In the genomic region with DNA sequence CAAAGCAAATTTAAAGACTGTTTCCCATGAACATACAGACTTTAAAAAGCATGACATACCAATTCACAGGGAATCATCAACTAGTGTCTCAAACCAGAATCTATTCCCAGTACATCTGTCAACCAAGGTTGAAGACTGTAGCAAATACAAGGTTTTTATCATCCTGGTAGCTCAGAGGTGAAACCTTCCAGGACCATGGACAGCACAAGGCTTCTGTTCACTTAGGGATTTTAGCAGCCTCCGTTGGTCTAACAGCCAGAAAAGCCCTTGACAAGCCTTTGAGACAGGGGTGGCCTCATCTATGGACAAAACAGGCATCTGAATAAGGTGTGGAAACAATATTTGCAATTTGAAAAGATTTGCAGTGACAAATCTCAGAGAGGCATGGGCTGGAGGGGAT, we compare ENCODE assay signal across 13 cellular contexts.
A peak's percentile ranks its signal among the peaks of the same experiment; 100 is the strongest.
DNase-seq lines count a peak whose midpoint lies in the region; ATAC-seq, FAIRE-seq and TF ChIP-seq lines count a peak whose summit lies in the region.
"Had no signal": no experiment of that assay in that cellular context is flagged by ENCODE, and none has a peak within 500 bp of the region (broad histone marks: within the 10 kb centered on the region; RNA-seq: fewer than 3 reads in every experiment).

No MANE protein-coding gene starts in this region.

- H3K4me1 ChIP-seq in A549 = no peaks in the 10 kb centered on the region
- no peaks in the 10 kb centered on the region for H3K4me1 ChIP-seq in naive thymus-derived CD4-positive, alpha-beta T cell (ENCODE audit: control insufficient read depth in 2 of 2, insufficient read depth in 2 of 2, low read length in 2 of 2)

- TF ChIP-seq RAD21 in A549 (conservative IDR thresholded peaks at IDR 0.05 in 1 of 2, IDR thresholded peaks at IDR 0.05 in 1 of 2) = no peak

- H3K9me3 Mint-ChIP-seq in naive thymus-derived CD4-positive, alpha-beta T cell = peaks cover 0 to 4% (median 0%) of the 10 kb centered on the region in 11 donors
- H3K9me3 Mint-ChIP-seq: immature natural killer cell had no signal

- H3K27me3 ChIP-seq in naive thymus-derived CD4-positive, alpha-beta T cell (ENCODE audit: control insufficient read depth in 2 of 2, insufficient read depth in 2 of 2, low read length in 2 of 2) = no peaks in the 10 kb centered on the region

- ATAC-seq in A549 (no peak), GM21576 (IDR thresholded peaks at IDR 0.05; ENCODE audit: unreplicated experiment) (no peak), HG02870 (IDR thresholded peaks at IDR 0.05; ENCODE audit: unreplicated experiment) (no peak)
- no peak for ATAC-seq in naive thymus-derived CD4-positive, alpha-beta T cell

- no peak for TF ChIP-seq POLR2A in A549 (IDR thresholded peaks at IDR 0.05; ENCODE audit: low read length)

- POLR2A ChIA-PET in A549 (lab: Yijun Ruan, JAX) = no interaction called here
- POLR2A ChIA-PET in naive thymus-derived CD4-positive, alpha-beta T cell (lab: Charles Lee) = no interaction called here

- no peaks in the 10 kb centered on the region for H3K9me3 ChIP-seq in A549
- H3K9me3 ChIP-seq in naive thymus-derived CD4-positive, alpha-beta T cell (ENCODE audit: control insufficient read depth in 2 of 3, low read length in 3 of 3) = no peaks in the 10 kb centered on the region

- no peak overlapping the region for H3K4me3 Mint-ChIP-seq in naive thymus-derived CD4-positive, alpha-beta T cell
- H3K4me3 Mint-ChIP-seq: immature natural killer cell had no signal

- H3K27ac ChIP-seq in A549 = no peak overlapping the region
- no peak overlapping the region for H3K27ac ChIP-seq in naive thymus-derived CD4-positive, alpha-beta T cell (ENCODE audit: low read depth, low read length)
- H3K27ac ChIP-seq: KMS-11 had no signal

- no peak for TF ChIP-seq EP300 in A549 (IDR thresholded peaks at IDR 0.05)

- H3K36me3 Mint-ChIP-seq in naive thymus-derived CD4-positive, alpha-beta T cell = no peaks in the 10 kb centered on the region
- H3K36me3 Mint-ChIP-seq: immature natural killer cell had no signal

- no peaks in the 10 kb centered on the region for H3K36me3 ChIP-seq in naive thymus-derived CD4-positive, alpha-beta T cell (ENCODE audit: control insufficient read depth in 2 of 3, insufficient read depth in 3 of 3, low read length in 3 of 3)

- H3K4me2 ChIP-seq in A549 = no peak overlapping the region
- H3K4me2 ChIP-seq: KMS-11 had no signal

- no peaks in the 10 kb centered on the region for H3K4me1 Mint-ChIP-seq in naive thymus-derived CD4-positive, alpha-beta T cell
- H3K4me1 Mint-ChIP-seq: immature natural killer cell had no signal

- FAIRE-seq in A549 (lab: Jason Lieb, UNC) = no peak

- DNase-seq in A549 (ENCODE audit: low read depth in 1 of 2, low spot score in 1 of 2) (peak in 1 of 2 experiments; percentile 8), HFF-Myc (ENCODE audit: extremely low read depth, low read depth) (peak; percentile 15), SW480 (ENCODE audit: low spot score) (peak; percentile 20), glomerular visceral epithelial cell (ENCODE audit: extremely low spot score) (peak; percentile 10), hepatic stellate cell (ENCODE audit: low spot score) (no peak)
- no peak for DNase-seq in naive thymus-derived CD4-positive, alpha-beta T cell
- DNase-seq: activated gamma-delta T cell treated with Interleukin-2 at 50 U/mL for 16 hours, cerebellar nuclear complex, immature natural killer cell, retina had no signal

- WGBS in A549 (ENCODE audit: missing lambda C conversion rate) = 0% methylated on average over 1 of the region's 1 CpG

- H3K27me3 Mint-ChIP-seq in naive thymus-derived CD4-positive, alpha-beta T cell = peaks cover 0 to 3% (median under 1%) of the 10 kb centered on the region in 5 donors

- CTCF ChIA-PET in A549 (lab: Yijun Ruan, JAX) = interaction anchor here (2.8 kb wide), 1 partner anchor 69 kb away, joined by 12 read pairs; no protein-coding TSS in a partner anchor
- CTCF ChIA-PET in naive thymus-derived CD4-positive, alpha-beta T cell (lab: Charles Lee) = no interaction called here

- no peak overlapping the region for H3K4me3 ChIP-seq in A549
- H3K4me3 ChIP-seq in HFF-Myc (replicated peaks; ENCODE audit: low read depth, low read length) = no peak overlapping the region
- H3K4me3 ChIP-seq in naive thymus-derived CD4-positive, alpha-beta T cell (ENCODE audit: low read length) = no peak overlapping the region

- TF ChIP-seq CTCF in A549 (IDR thresholded peaks at IDR 0.05) (no peak), HFF-Myc (IDR thresholded peaks at IDR 0.05; ENCODE audit: low read depth, low read length, missing control alignments) (no peak)

- no peak overlapping the region for H3K27ac Mint-ChIP-seq in naive thymus-derived CD4-positive, alpha-beta T cell
- H3K27ac Mint-ChIP-seq: immature natural killer cell had no signal

- intact Hi-C loops in naive thymus-derived CD4-positive, alpha-beta T cell (cut with micrococcal nuclease) = no loop called here

TF ChIP-seq in A549, 52 proteins besides CTCF, POLR2A, EP300 and RAD21:
- peak; percentile 62; the same call in 1 of the 2 replicates for TF ChIP-seq EHMT2 (IDR thresholded peaks at IDR 0.05; ENCODE audit: low read depth)
- no peak for TF ChIP-seq NPAS2 (CRISPR knock-in tag; IDR thresholded peaks at IDR 0.05; ENCODE audit: borderline replicate concordance)
- TF ChIP-seq, protein P1, sequence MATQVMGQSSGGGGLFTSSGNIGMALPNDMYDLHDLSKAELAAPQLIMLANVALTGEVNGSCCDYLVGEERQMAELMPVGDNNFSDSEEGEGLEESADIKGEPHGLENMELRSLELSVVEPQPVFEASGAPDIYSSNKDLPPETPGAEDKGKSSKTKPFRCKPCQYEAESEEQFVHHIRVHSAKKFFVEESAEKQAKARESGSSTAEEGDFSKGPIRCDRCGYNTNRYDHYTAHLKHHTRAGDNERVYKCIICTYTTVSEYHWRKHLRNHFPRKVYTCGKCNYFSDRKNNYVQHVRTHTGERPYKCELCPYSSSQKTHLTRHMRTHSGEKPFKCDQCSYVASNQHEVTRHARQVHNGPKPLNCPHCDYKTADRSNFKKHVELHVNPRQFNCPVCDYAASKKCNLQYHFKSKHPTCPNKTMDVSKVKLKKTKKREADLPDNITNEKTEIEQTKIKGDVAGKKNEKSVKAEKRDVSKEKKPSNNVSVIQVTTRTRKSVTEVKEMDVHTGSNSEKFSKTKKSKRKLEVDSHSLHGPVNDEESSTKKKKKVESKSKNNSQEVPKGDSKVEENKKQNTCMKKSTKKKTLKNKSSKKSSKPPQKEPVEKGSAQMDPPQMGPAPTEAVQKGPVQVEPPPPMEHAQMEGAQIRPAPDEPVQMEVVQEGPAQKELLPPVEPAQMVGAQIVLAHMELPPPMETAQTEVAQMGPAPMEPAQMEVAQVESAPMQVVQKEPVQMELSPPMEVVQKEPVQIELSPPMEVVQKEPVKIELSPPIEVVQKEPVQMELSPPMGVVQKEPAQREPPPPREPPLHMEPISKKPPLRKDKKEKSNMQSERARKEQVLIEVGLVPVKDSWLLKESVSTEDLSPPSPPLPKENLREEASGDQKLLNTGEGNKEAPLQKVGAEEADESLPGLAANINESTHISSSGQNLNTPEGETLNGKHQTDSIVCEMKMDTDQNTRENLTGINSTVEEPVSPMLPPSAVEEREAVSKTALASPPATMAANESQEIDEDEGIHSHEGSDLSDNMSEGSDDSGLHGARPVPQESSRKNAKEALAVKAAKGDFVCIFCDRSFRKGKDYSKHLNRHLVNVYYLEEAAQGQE (IDR thresholded peaks at IDR 0.05) = peak; percentile 86

Comparison
In these comparisons a context has a peak if more than half of its experiments do, and no peak if none do; other contexts are left out.
1. DNase-seq: peak in HFF-Myc (single experiment), SW480 (single experiment) and glomerular visceral epithelial cell (single experiment); none in naive thymus-derived CD4-positive, alpha-beta T cell (0 of 9) and hepatic stellate cell (single experiment).